17 cellular contexts compared by ENCODE assay signal in the genomic region with DNA sequence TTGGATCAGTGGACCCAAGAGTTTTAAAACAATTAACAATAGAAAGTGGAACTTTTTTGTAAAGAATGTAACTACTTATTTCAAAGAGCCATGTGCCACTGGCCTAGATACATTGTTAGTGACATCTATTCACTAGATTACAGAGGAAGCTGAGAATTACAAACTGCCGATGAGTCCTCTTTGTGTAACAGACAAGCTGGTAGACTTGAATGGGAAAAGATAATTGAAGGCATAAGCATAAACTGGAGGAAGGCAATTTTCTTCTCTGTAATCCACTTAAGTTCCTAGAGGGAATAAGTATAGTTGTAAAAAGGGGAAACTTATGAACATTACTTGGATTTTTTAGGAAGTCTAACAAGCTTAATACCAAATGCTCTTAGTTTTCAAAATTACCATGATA. TPM values are rescaled to one million over a fixed set of nuclear protein-coding genes. Genes with fewer than 3 reads are reported as not detected.
DNase-seq lines count a peak whose midpoint lies in the region; ATAC-seq, FAIRE-seq and TF ChIP-seq lines count a peak whose summit lies in the region.
"Had no signal": no experiment of that assay in that cellular context is flagged by ENCODE, and none has a peak within 500 bp of the region (broad histone marks: within the 10 kb centered on the region; RNA-seq: fewer than 3 reads in every experiment).

No MANE protein-coding gene starts in this region.

- peaks cover 12% of the 10 kb centered on the region; the same call in 1 of the 2 replicates for H3F3A ChIP-seq in PC-9 (ENCODE audit: insufficient read depth, low read depth)

- no peaks in the 10 kb centered on the region for H3K9me3 Mint-ChIP-seq in activated naive CD4-positive, alpha-beta T cell treated with anti-CD3 and anti-CD28 coated beads, Interleukin-2, amount 50 U/mL, for 72 hours
- no peaks in the 10 kb centered on the region for H3K9me3 Mint-ChIP-seq in CD8-positive, alpha-beta T cell
- no peaks in the 10 kb centered on the region for H3K9me3 Mint-ChIP-seq in memory B cell
- H3K9me3 Mint-ChIP-seq: IgD-negative memory B cell had no signal

- H2AFZ ChIP-seq in PC-9: no peak overlapping the region

- peaks cover 11 to 44% of the 10 kb centered on the region in 2 donors for H3K36me3 Mint-ChIP-seq in activated naive CD4-positive, alpha-beta T cell treated with anti-CD3 and anti-CD28 coated beads, Interleukin-2, amount 50 U/mL, for 72 hours
- peaks cover 80% of the 10 kb centered on the region for H3K36me3 Mint-ChIP-seq in CD8-positive, alpha-beta T cell
- peaks cover 25% of the 10 kb centered on the region for H3K36me3 Mint-ChIP-seq in memory B cell

- peaks cover 21% of the 10 kb centered on the region; the same call in 1 of the 2 replicates for H4K20me1 ChIP-seq in PC-9 (ENCODE audit: insufficient read depth)

- no TSS peak for BruUV-seq in PC-9 (replicated peaks; lab: Mats Ljungman, UMichigan)

- H3K9me3 ChIP-seq in CD8-positive, alpha-beta T cell (ENCODE audit: low read length): no peaks in the 10 kb centered on the region
- no peaks in the 10 kb centered on the region for H3K9me3 ChIP-seq in PC-9 (ENCODE audit: insufficient read depth, low read depth)
- H3K9me3 ChIP-seq in pancreas: no peaks in the 10 kb centered on the region
- H3K9me3 ChIP-seq: BLaER1 had no signal

- WGBS in pancreas, 2 donors: 97 to 98% methylated on average over 1 of the region's 1 CpG

- no peaks in the 10 kb centered on the region for H3K9me2 ChIP-seq in PC-9 (ENCODE audit: insufficient read depth)

- no peak overlapping the region for H3K27ac ChIP-seq in CD8-positive, alpha-beta T cell (ENCODE audit: low read depth, low read length)
- 0 out of 2 replicates have a peak overlapping the region, but pooled peaks have one; percentile 7 for H3K27ac ChIP-seq in PC-9
- H3K27ac ChIP-seq in pancreas: no peak overlapping the region
- H3K27ac ChIP-seq: BLaER1 had no signal

- no peak overlapping the region for H3K4me3 ChIP-seq in CD8-positive, alpha-beta T cell (ENCODE audit: low read depth, low read length)
- no peak overlapping the region for H3K4me3 ChIP-seq in PC-9
- H3K4me3 ChIP-seq in pancreas: no peak overlapping the region
- H3K4me3 ChIP-seq: BLaER1 had no signal

- peaks cover 34% of the 10 kb centered on the region for H3K36me3 ChIP-seq in CD8-positive, alpha-beta T cell (ENCODE audit: insufficient read depth, low read length)
- peaks cover 40% of the 10 kb centered on the region for H3K36me3 ChIP-seq in PC-9 (ENCODE audit: low read depth)
- H3K36me3 ChIP-seq in pancreas: peaks cover 0 to 44% (median 4%) of the 10 kb centered on the region in 3 donors

- peak overlapping the region; percentile 34 to 73 for H3K27ac Mint-ChIP-seq in activated naive CD4-positive, alpha-beta T cell treated with anti-CD3 and anti-CD28 coated beads, Interleukin-2, amount 50 U/mL, for 72 hours
- peak overlapping the region; percentile 60 for H3K27ac Mint-ChIP-seq in CD8-positive, alpha-beta T cell
- H3K27ac Mint-ChIP-seq in memory B cell: peak overlapping the region; percentile 47

- no peaks in the 10 kb centered on the region for H3K27me3 ChIP-seq in CD8-positive, alpha-beta T cell (ENCODE audit: insufficient read depth, low read length)
- H3K27me3 ChIP-seq in PC-9 (ENCODE audit: insufficient read depth, low read depth) (no peaks in the 10 kb centered on the region), pancreas (no peaks in the 10 kb centered on the region)
- H3K27me3 ChIP-seq: BLaER1 had no signal

- no peak for ATAC-seq in activated naive CD4-positive, alpha-beta T cell treated with anti-CD3 and anti-CD28 coated beads, Interleukin-2, amount 50 U/mL, for 72 hours
- no peak for ATAC-seq in CD8-positive, alpha-beta T cell
- ATAC-seq in memory B cell (ENCODE audit: low read depth) (no peak), pancreas (no peak), GM19463 (IDR thresholded peaks at IDR 0.05; ENCODE audit: unreplicated experiment) (no peak)

- intact Hi-C loops in CD8-positive, alpha-beta T cell (cut with DNase I, micrococcal nuclease): no loop called here
- intact Hi-C loops in PC-9 (cut with micrococcal nuclease; ENCODE audit: unreplicated experiment): no loop called here
- intact Hi-C loops in pancreas (cut with DNase I): no loop called here

- no peaks in the 10 kb centered on the region for H3K27me3 Mint-ChIP-seq in CD8-positive, alpha-beta T cell (ENCODE audit: low read depth)
- H3K27me3 Mint-ChIP-seq in memory B cell: no peaks in the 10 kb centered on the region
- H3K27me3 Mint-ChIP-seq: IgD-negative memory B cell had no signal

- no peak for FAIRE-seq in pancreas (lab: Jason Lieb, UNC)
- FAIRE-seq: H54 had no signal

- peaks cover 39% of the 10 kb centered on the region for H3K4me1 Mint-ChIP-seq in CD8-positive, alpha-beta T cell (ENCODE audit: low read depth)
- peaks cover 4% of the 10 kb centered on the region for H3K4me1 Mint-ChIP-seq in memory B cell

- H3K79me2 ChIP-seq in PC-9 (ENCODE audit: low read depth): 0 out of 2 replicates have a peak, but pooled peaks cover 6% of the 10 kb centered on the region

- peaks cover 9% of the 10 kb centered on the region for H3K4me1 ChIP-seq in CD8-positive, alpha-beta T cell (ENCODE audit: insufficient read depth, low read length)
- no peaks in the 10 kb centered on the region for H3K4me1 ChIP-seq in PC-9 (replicated peaks; ENCODE audit: insufficient read depth)
- H3K4me1 ChIP-seq in pancreas: no peaks in the 10 kb centered on the region

- no peak for DNase-seq in activated naive CD4-positive, alpha-beta T cell treated with anti-CD3 and anti-CD28 coated beads, Interleukin-2, amount 50 U/mL, for 72 hours (ENCODE audit: low spot score in 2 of 2)
- DNase-seq in activated naive CD4-positive, alpha-beta T cell treated with Interleukin-2 at 50 U/mL for 16 hours: no peak
- DNase-seq in CD8-positive, alpha-beta T cell: no peak
- DNase-seq in PC-9: no peak
- no peak for DNase-seq in memory B cell (ENCODE audit: low spot score in 2 of 2)
- DNase-seq in pancreas: no peak
- DNase-seq: ACHN, DMS79 treated with DMSO at 0.1 percent for 48 hours, MV-4-11, NCI-H1105 treated with DMSO at 0.1 percent for 48 hours, NCI-H2029 treated with DMSO at 0.1 percent for 48 hours, NCI-H524 treated with DMSO at 0.1 percent for 48 hours, Right ventricle myocardium superior had no signal

- TF ChIP-seq CTCF in CD8-positive, alpha-beta T cell (IDR thresholded peaks at IDR 0.05): no peak
- TF ChIP-seq CTCF in PC-9 (conservative IDR thresholded peaks at IDR 0.05) (no peak), pancreas (IDR thresholded peaks at IDR 0.05) (no peak)

- POLR2A ChIA-PET in CD8-positive, alpha-beta T cell (lab: Charles Lee): interaction anchor here (1.2 to 2.6 kb wide), 2 partner anchors 15 to 19 kb away, joined by 5 to 16 read pairs; a partner anchor contains a TSS
- POLR2A ChIA-PET in PC-9 (lab: Charles Lee; ENCODE audit: unreplicated experiment): no interaction called here

- no peak overlapping the region for H3K4me3 Mint-ChIP-seq in CD8-positive, alpha-beta T cell
- no peak overlapping the region for H3K4me3 Mint-ChIP-seq in memory B cell
- H3K4me3 Mint-ChIP-seq: IgD-negative memory B cell had no signal

- no peak overlapping the region for H3K4me2 ChIP-seq in PC-9
- H3K4me2 ChIP-seq: BLaER1 had no signal

- CTCF ChIA-PET in CD8-positive, alpha-beta T cell (lab: Charles Lee): interaction anchor here (1.9 to 3.2 kb wide), 2 partner anchors 16 to 25 kb away, joined by 6 to 14 read pairs; no protein-coding TSS in a partner anchor
- CTCF ChIA-PET in PC-9 (lab: Charles Lee): no interaction called here

RNA-seq across cellular contexts. Expression of a gene that starts 15.1 kb away (rescaled TPM):
- total RNA-seq in activated naive CD4-positive, alpha-beta T cell treated with anti-CD3 and anti-CD28 coated beads, Interleukin-2, amount 50 U/mL, for 72 hours: 10 to 100 TPM; 61.6 to 62.0 TPM
- 10 to 100 TPM; 84.1 to 84.3 TPM for total RNA-seq in CD8-positive, alpha-beta T cell
- total RNA-seq in PC-9 (2021): 48.8 and 49.9 TPM in 2 replicates
- 10 to 100 TPM; 14.0 to 22.5 (median 16.4) TPM for total RNA-seq in pancreas
- 10 to 100 TPM; 12.0 to 20.6 TPM for polyA plus RNA-seq in pancreas

RNA-seq across cellular contexts. Expression of a gene that starts 19.4 kb away (rescaled TPM):
- 100 to 1,000 TPM; 158 to 170 TPM for total RNA-seq in activated naive CD4-positive, alpha-beta T cell treated with anti-CD3 and anti-CD28 coated beads, Interleukin-2, amount 50 U/mL, for 72 hours
- total RNA-seq in CD8-positive, alpha-beta T cell: 10 to 100 TPM; 56.7 to 58.9 TPM
- total RNA-seq in PC-9 (2021) (117 and 140 TPM in 2 replicates), pancreas (10 to 100 TPM; 35.0 to 78.0 (median 44.4) TPM)
- polyA plus RNA-seq in pancreas: 10 to 100 TPM; 25.5 to 31.7 TPM
